16 cellular contexts compared by ENCODE assay signal in the genomic region with DNA sequence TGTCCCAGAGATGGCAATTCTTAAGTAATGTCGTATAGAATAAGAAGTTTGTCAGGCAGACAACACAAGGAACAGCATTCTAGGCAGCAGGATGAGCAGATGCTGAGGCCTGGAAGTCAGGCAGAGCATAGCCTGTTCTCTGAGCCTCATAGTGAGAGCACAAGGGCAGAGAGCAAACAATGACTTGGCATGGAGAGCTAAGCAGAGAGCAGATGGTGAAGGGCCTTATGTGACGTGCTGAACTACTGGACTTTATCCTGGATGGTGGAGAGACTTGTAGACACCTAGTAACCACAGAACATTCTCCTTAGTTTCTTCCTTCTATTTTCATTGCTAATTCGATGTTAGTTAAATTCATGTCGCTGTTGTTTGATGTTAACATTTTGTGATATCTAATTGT.
DNase-seq lines count a peak whose midpoint lies in the region; ATAC-seq and TF ChIP-seq lines count a peak whose summit lies in the region.
"Had no signal": no experiment of that assay in that cellular context is flagged by ENCODE, and none has a peak within 500 bp of the region (broad histone marks: within the 10 kb centered on the region; RNA-seq: fewer than 3 reads in every experiment).

No MANE protein-coding gene starts in this region.

- H4K20me1 ChIP-seq in H9 (ENCODE audit: control insufficient read depth, insufficient read depth, insufficient read length): no peaks in the 10 kb centered on the region

- no peaks in the 10 kb centered on the region for H3K36me3 ChIP-seq in mesendoderm (ENCODE audit: control insufficient read depth, insufficient read depth, low read length)
- H3K36me3 ChIP-seq: left ventricle myocardium inferior had no signal

- H2AFZ ChIP-seq in H9 (ENCODE audit: low read length): no peak overlapping the region

- no peaks in the 10 kb centered on the region for H3K9me3 Mint-ChIP-seq in H9
- H3K9me3 Mint-ChIP-seq: activated CD8-positive, alpha-beta T cell treated with anti-CD3 and anti-CD28 coated beads for 36 hours; mesothelial cell of epicardium; natural killer cell treated with Interleukin-12 subunit alpha and Interleukin-12 subunit beta and Interleukin-15 and Interleukin-18, amount 100 ng/mL, for 72 hours had no signal

- H4K8ac ChIP-seq in H9 (replicated peaks; ENCODE audit: insufficient read length, low read depth, low read length): no peak overlapping the region
- no peak overlapping the region for H4K8ac ChIP-seq in mesendoderm (ENCODE audit: low read depth, low read length)

- no peaks in the 10 kb centered on the region for H3K79me2 ChIP-seq in H9 (ENCODE audit: insufficient read depth, low read length)
- no peaks in the 10 kb centered on the region for H3K79me2 ChIP-seq in mesendoderm (ENCODE audit: control insufficient read depth, insufficient read depth, low read length)

- WGBS in H9 (ENCODE audit: extremely low coverage, insufficient read length, low lambda C conversion rate): no CpG with 5 or more reads among the region's 4 CpGs
- no CpG with 5 or more reads among the region's 4 CpGs for WGBS in mesendoderm (ENCODE audit: extremely low coverage, insufficient coverage, low lambda C conversion rate)

- no peak overlapping the region for H2BK20ac ChIP-seq in H9 (ENCODE audit: low read depth, low read length, poor library complexity, severe bottlenecking)

- H3K4me3 ChIP-seq in mesendoderm (ENCODE audit: low read length): no peak overlapping the region
- H3K4me3 ChIP-seq: left ventricle myocardium inferior had no signal

- no peaks in the 10 kb centered on the region for H3K36me3 Mint-ChIP-seq in H9 (ENCODE audit: insufficient read depth in 1 of 3, low read depth in 3 of 3)
- H3K36me3 Mint-ChIP-seq: mesothelial cell of epicardium; natural killer cell treated with Interleukin-12 subunit alpha and Interleukin-12 subunit beta and Interleukin-15 and Interleukin-18, amount 100 ng/mL, for 72 hours had no signal

- ATAC-seq in left lobe of liver (peak; percentile 18), GM18519 (IDR thresholded peaks at IDR 0.05; ENCODE audit: low FRiP score, unreplicated experiment) (no peak), HG03460 (IDR thresholded peaks at IDR 0.05; ENCODE audit: unreplicated experiment) (no peak)
- ATAC-seq: activated CD4-positive, CD25-positive, alpha-beta regulatory T cell treated with anti-CD3 and anti-CD28 coated beads, Interleukin-2, amount 50 U/mL, for 24 hours; activated CD8-positive, alpha-beta T cell treated with anti-CD3 and anti-CD28 coated beads for 36 hours; natural killer cell treated with Interleukin-12 subunit alpha and Interleukin-12 subunit beta and Interleukin-15 and Interleukin-18, amount 100 ng/mL, for 72 hours had no signal

- H3K23me2 ChIP-seq in H9 (ENCODE audit: insufficient read length, low read depth, low read length, poor library complexity, severe bottlenecking): no peaks in the 10 kb centered on the region

- no peak overlapping the region for H2BK120ac ChIP-seq in H9 (ENCODE audit: low read depth, low read length, poor library complexity, severe bottlenecking)
- H2BK120ac ChIP-seq in mesendoderm (ENCODE audit: low read depth, low read length): no peak overlapping the region

- no peak overlapping the region for H3K4me2 ChIP-seq in H9 (ENCODE audit: insufficient read depth, insufficient read length, low read length)
- H3K4me2 ChIP-seq in mesendoderm (ENCODE audit: low read length): no peak overlapping the region

- H3K23ac ChIP-seq in H9 (ENCODE audit: insufficient read length, low read depth, low read length): no peak overlapping the region
- no peak overlapping the region for H3K23ac ChIP-seq in mesendoderm (ENCODE audit: low read length)

- H4K5ac ChIP-seq in H9 (ENCODE audit: insufficient read length, low read depth, low read length) (no peak overlapping the region), mesendoderm (ENCODE audit: low read length) (no peak overlapping the region)

- H3K9me3 ChIP-seq in H9 (ENCODE audit: control insufficient read depth, low read depth, low read length): no peaks in the 10 kb centered on the region
- H3K9me3 ChIP-seq: left ventricle myocardium inferior had no signal

- H3K18ac ChIP-seq in H9 (ENCODE audit: insufficient read length, low read depth, low read length) (no peak overlapping the region), mesendoderm (ENCODE audit: low read length) (no peak overlapping the region)

- no peaks in the 10 kb centered on the region for H3K79me1 ChIP-seq in H9 (ENCODE audit: insufficient read depth, low read depth, low read length, poor library complexity, severe bottlenecking)
- H3K79me1 ChIP-seq in mesendoderm (ENCODE audit: low read length): no peaks in the 10 kb centered on the region

- no peak overlapping the region for H3K4me3 Mint-ChIP-seq in H9
- H3K4me3 Mint-ChIP-seq: activated CD8-positive, alpha-beta T cell treated with anti-CD3 and anti-CD28 coated beads for 36 hours; mesothelial cell of epicardium; natural killer cell treated with Interleukin-12 subunit alpha and Interleukin-12 subunit beta and Interleukin-15 and Interleukin-18, amount 100 ng/mL, for 72 hours had no signal

- H2BK12ac ChIP-seq in H9 (ENCODE audit: insufficient read length, low read depth, low read length): no peak overlapping the region

- no peaks in the 10 kb centered on the region for H3K4me1 Mint-ChIP-seq in H9
- H3K4me1 Mint-ChIP-seq: mesothelial cell of epicardium had no signal

- no peak overlapping the region for H3K14ac ChIP-seq in H9 (ENCODE audit: insufficient read depth, low read length)

- no peak overlapping the region for H3K27ac ChIP-seq in H9 (ENCODE audit: insufficient read length, low read depth, low read length)
- no peak overlapping the region for H3K27ac ChIP-seq in mesendoderm (ENCODE audit: low read depth, low read length)
- H3K27ac ChIP-seq: left ventricle myocardium inferior had no signal

- H2BK15ac ChIP-seq in H9 (ENCODE audit: low read depth, low read length) (no peak overlapping the region), mesendoderm (replicated peaks; ENCODE audit: low read depth) (no peak overlapping the region)

- no peaks in the 10 kb centered on the region for H3K27me3 Mint-ChIP-seq in H9 (ENCODE audit: low read depth)

- H4K91ac ChIP-seq in H9 (ENCODE audit: insufficient read length, low read depth, low read length): no peak overlapping the region

- no peaks in the 10 kb centered on the region for H3K27me3 ChIP-seq in H9 (ENCODE audit: insufficient read depth, low read length)
- no peaks in the 10 kb centered on the region for H3K27me3 ChIP-seq in mesendoderm (ENCODE audit: insufficient read depth, low read length, poor library complexity)

- H3K4ac ChIP-seq in H9 (ENCODE audit: low read depth, low read length) (no peak overlapping the region), mesendoderm (ENCODE audit: low read depth, low read length) (no peak overlapping the region)

- no peak overlapping the region for H3K9ac ChIP-seq in H9 (ENCODE audit: extremely low read depth, insufficient read length, low read length)
- no peak overlapping the region for H3K9ac ChIP-seq in mesendoderm (ENCODE audit: low read length)

- H3K56ac ChIP-seq in H9 (ENCODE audit: insufficient read length, low read depth, low read length) (no peak overlapping the region), mesendoderm (ENCODE audit: low read length) (no peak overlapping the region)

- DNase-seq in DMS 273 treated with DMSO at 0.1 percent for 48 hours (lab: John Stamatoyannopoulos, UW): peak; percentile 8
- peak; percentile 92 for DNase-seq in NCI-H2029 (lab: John Stamatoyannopoulos, UW)
- peak; percentile 76 for DNase-seq in NCI-H774 (lab: John Stamatoyannopoulos, UW)
- DNase-seq in left lobe of liver (ENCODE audit: low spot score): no peak
- no peak for DNase-seq in H9
- DNase-seq in mesendoderm: no peak
- DNase-seq: activated CD8-positive, alpha-beta T cell treated with anti-CD3 and anti-CD28 coated beads for 36 hours; HCEC 1CT; Kasumi-1; left ventricle myocardium inferior; NCI-H2107 had no signal

- H3K4me1 ChIP-seq in H9 (ENCODE audit: insufficient read depth, low read length) (no peaks in the 10 kb centered on the region), mesendoderm (ENCODE audit: control insufficient read depth, low read depth, low read length) (no peaks in the 10 kb centered on the region)
- H3K4me1 ChIP-seq: left ventricle myocardium inferior had no signal

- peak overlapping the region in 1 of 3 experiments; percentile 21; a peak in 1 of 7 replicates for H3K27ac Mint-ChIP-seq in H9
- H3K27ac Mint-ChIP-seq: activated CD8-positive, alpha-beta T cell treated with anti-CD3 and anti-CD28 coated beads for 36 hours; mesothelial cell of epicardium; natural killer cell treated with Interleukin-12 subunit alpha and Interleukin-12 subunit beta and Interleukin-15 and Interleukin-18, amount 100 ng/mL, for 72 hours had no signal

- H2AK5ac ChIP-seq in H9 (ENCODE audit: insufficient read length, low read length) (no peak overlapping the region), mesendoderm (ENCODE audit: low read length) (no peak overlapping the region)

- no peak overlapping the region for H3T11ph ChIP-seq in H9 (ENCODE audit: low read length)

- H2BK5ac ChIP-seq in H9 (ENCODE audit: insufficient read length, low read length) (no peak overlapping the region), mesendoderm (ENCODE audit: low read length) (no peak overlapping the region)

- TF ChIP-seq CTCF in H9 (conservative IDR thresholded peaks at IDR 0.05): no peak

Comparison
In these comparisons a context has a peak if more than half of its experiments do, and no peak if none do; other contexts are left out.
1. DNase-seq: peak in DMS 273 treated with DMSO at 0.1 percent for 48 hours (single experiment), NCI-H2029 (single experiment) and NCI-H774 (single experiment); none in left lobe of liver (single experiment), H9 (single experiment) and mesendoderm (single experiment).